ENCODE assay signal across 6 cellular contexts in the genomic region with DNA sequence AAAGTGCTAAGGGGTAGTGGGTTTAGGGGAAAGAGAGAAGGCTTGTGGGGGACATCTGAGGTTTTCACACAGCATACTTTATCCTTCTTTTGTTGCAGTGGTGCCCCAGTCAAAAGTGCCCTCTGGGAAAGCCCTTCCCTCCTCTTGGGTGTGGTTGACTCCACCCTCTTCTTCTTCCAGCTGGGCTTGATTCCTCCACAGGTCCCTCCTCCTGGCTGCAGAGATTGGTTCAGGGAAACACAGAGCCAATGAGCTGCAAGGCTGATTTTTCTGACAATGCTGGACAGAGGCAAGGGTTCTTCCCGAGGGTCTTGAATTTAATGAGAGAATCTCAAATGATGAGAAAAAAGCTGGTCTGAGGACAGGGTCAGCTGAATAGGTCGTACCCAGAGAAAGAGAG. TPM values are rescaled to one million over a fixed set of nuclear protein-coding genes. Genes with fewer than 3 reads are reported as not detected.
"Had no signal": no experiment of that assay in that cellular context is flagged by ENCODE, and none has a peak within 500 bp of the region (broad histone marks: within the 10 kb centered on the region; RNA-seq: fewer than 3 reads in every experiment).

No MANE protein-coding gene starts in this region.

RNA-seq across cellular contexts. Expression of gene SYT15B, which starts 7.4 kb away (rescaled TPM):
- total RNA-seq: natural killer cell treated with Interleukin-12 subunit alpha and Interleukin-12 subunit beta and Interleukin-15 and Interleukin-18, amount 100 ng/mL, for 72 hours; occipital lobe; pulmonary artery endothelial cell; skeletal muscle tissue had no signal
- polyA plus RNA-seq: naive thymus-derived CD8-positive, alpha-beta T cell; neural cell had no signal
